18 cellular contexts compared by ENCODE assay signal in the genomic region with DNA sequence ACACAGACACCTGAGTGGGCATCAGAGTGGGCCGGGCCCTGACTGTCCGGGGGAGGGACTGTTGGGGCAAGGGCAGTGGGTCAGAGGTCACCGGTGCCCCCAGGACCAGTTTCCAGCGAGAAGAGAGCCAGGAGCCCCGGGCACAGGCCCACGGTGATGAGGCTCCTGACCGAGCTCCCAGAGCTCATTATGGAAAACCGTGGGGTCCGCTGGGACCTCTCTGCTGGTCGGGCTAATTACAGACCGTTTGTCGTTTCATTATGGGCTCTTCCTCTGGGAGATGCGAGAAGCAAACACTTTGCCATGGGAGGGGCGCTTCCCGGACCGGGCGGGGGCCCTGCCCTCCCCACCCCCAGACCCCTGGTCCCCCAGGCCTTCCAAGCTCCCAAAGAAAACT. TPM values are rescaled to one million over a fixed set of nuclear protein-coding genes. Genes with fewer than 3 reads are reported as not detected.
A peak's percentile ranks its signal among the peaks of the same experiment; 100 is the strongest.
DNase-seq lines count a peak whose midpoint lies in the region; ATAC-seq and TF ChIP-seq lines count a peak whose summit lies in the region.
"Had no signal": no experiment of that assay in that cellular context is flagged by ENCODE, and none has a peak within 500 bp of the region (broad histone marks: within the 10 kb centered on the region; RNA-seq: fewer than 3 reads in every experiment).

No MANE protein-coding gene starts in this region.

- H3K27me3 Mint-ChIP-seq in activated T-helper 17 cell treated with anti-CD3 and anti-CD28 coated beads, Interleukin-2, amount 50 U/mL, for 72 hours, result no peaks in the 10 kb centered on the region
- H3K27me3 Mint-ChIP-seq in CD4-positive, alpha-beta T cell, result no peaks in the 10 kb centered on the region

- no peak overlapping the region for H2AFZ ChIP-seq in hepatocyte

- ATAC-seq in activated T-helper 17 cell treated with anti-CD3 and anti-CD28 coated beads, Interleukin-2, amount 50 U/mL, for 72 hours (replicated peaks), result no peak
- ATAC-seq in CD4-positive, alpha-beta T cell (ENCODE audit: poor library complexity), result no peak

- TF ChIP-seq EP300 in suprapubic skin (IDR thresholded peaks at IDR 0.05), result no peak

- POLR2A ChIA-PET in CD4-positive, alpha-beta T cell (lab: Charles Lee), result no interaction called here

- H4K20me1 ChIP-seq in hepatocyte (ENCODE audit: insufficient read depth, poor library complexity, severe bottlenecking), result peaks cover 17% of the 10 kb centered on the region

- no peaks in the 10 kb centered on the region for H3K9me2 ChIP-seq in hepatocyte (replicated peaks; ENCODE audit: insufficient read depth)

- peak overlapping the region; percentile 79 for H3K27ac ChIP-seq in hepatocyte
- H3K27ac ChIP-seq in suprapubic skin, result peak overlapping the region; percentile 85
- no peak overlapping the region for H3K27ac ChIP-seq in left ventricle myocardium inferior (replicated peaks)
- H3K27ac ChIP-seq in CD4-positive, alpha-beta T cell (ENCODE audit: low read depth, low read length), result no peak overlapping the region

- H3K4me2 ChIP-seq in hepatocyte, result peak overlapping the region; percentile 87

- peaks cover 17% of the 10 kb centered on the region for H3K4me1 ChIP-seq in hepatocyte (ENCODE audit: insufficient read depth)
- peaks cover 48% of the 10 kb centered on the region for H3K4me1 ChIP-seq in suprapubic skin
- peaks cover 15% of the 10 kb centered on the region for H3K4me1 ChIP-seq in left ventricle myocardium inferior

- no peaks in the 10 kb centered on the region for H3K36me3 Mint-ChIP-seq in activated T-helper 17 cell treated with anti-CD3 and anti-CD28 coated beads, Interleukin-2, amount 50 U/mL, for 72 hours (ENCODE audit: low read depth)
- no peaks in the 10 kb centered on the region for H3K36me3 Mint-ChIP-seq in CD4-positive, alpha-beta T cell (ENCODE audit: low read depth)
- H3K36me3 Mint-ChIP-seq: CD14-positive monocyte had no signal

- no peaks in the 10 kb centered on the region for H3K4me1 Mint-ChIP-seq in activated T-helper 17 cell treated with anti-CD3 and anti-CD28 coated beads, Interleukin-2, amount 50 U/mL, for 72 hours
- no peaks in the 10 kb centered on the region for H3K4me1 Mint-ChIP-seq in CD4-positive, alpha-beta T cell (ENCODE audit: low read depth)

- H3K27me3 ChIP-seq in hepatocyte (no peaks in the 10 kb centered on the region), suprapubic skin (peaks cover 18% of the 10 kb centered on the region), left ventricle myocardium inferior (ENCODE audit: low read depth) (peaks cover 67% of the 10 kb centered on the region)
- no peaks in the 10 kb centered on the region for H3K27me3 ChIP-seq in CD4-positive, alpha-beta T cell (ENCODE audit: control insufficient read depth, insufficient read depth, low read length)

- H3K79me2 ChIP-seq in hepatocyte, result peaks cover 36% of the 10 kb centered on the region

- TF ChIP-seq CTCF in hepatocyte (IDR thresholded peaks at IDR 0.05; ENCODE audit: poor library complexity) (no peak), suprapubic skin (IDR thresholded peaks at IDR 0.05) (no peak), left ventricle myocardium inferior (IDR thresholded peaks at IDR 0.05; ENCODE audit: borderline replicate concordance) (no peak)
- TF ChIP-seq CTCF in CD4-positive, alpha-beta T cell (IDR thresholded peaks at IDR 0.05), result no peak

- no peaks in the 10 kb centered on the region for H3K36me3 ChIP-seq in hepatocyte (replicated peaks; ENCODE audit: insufficient read depth, low read depth)
- no peaks in the 10 kb centered on the region for H3K36me3 ChIP-seq in suprapubic skin
- no peaks in the 10 kb centered on the region for H3K36me3 ChIP-seq in left ventricle myocardium inferior

- no peak for TF ChIP-seq POLR2A in suprapubic skin (IDR thresholded peaks at IDR 0.05)

- H3K9me3 ChIP-seq in hepatocyte (ENCODE audit: low read depth) (no peaks in the 10 kb centered on the region), suprapubic skin (no peaks in the 10 kb centered on the region), left ventricle myocardium inferior (replicated peaks) (no peaks in the 10 kb centered on the region)
- H3K9me3 ChIP-seq in CD4-positive, alpha-beta T cell (ENCODE audit: control insufficient read depth, low read length), result no peaks in the 10 kb centered on the region

- H3K9me3 Mint-ChIP-seq in activated T-helper 17 cell treated with anti-CD3 and anti-CD28 coated beads, Interleukin-2, amount 50 U/mL, for 72 hours, result no peaks in the 10 kb centered on the region
- H3K9me3 Mint-ChIP-seq in CD4-positive, alpha-beta T cell, result no peaks in the 10 kb centered on the region
- H3K9me3 Mint-ChIP-seq: H9 had no signal

- CTCF ChIA-PET in CD4-positive, alpha-beta T cell (lab: Charles Lee), result no interaction called here

- DNase-seq in NCI-H748 (lab: John Stamatoyannopoulos, UW; ENCODE audit: unreplicated experiment) (peak; percentile 48), NCI-H748 treated with DMSO at 0.1 percent for 48 hours (lab: John Stamatoyannopoulos, UW) (no peak), NCI-H526 treated with DMSO at 0.1 percent for 48 hours (lab: John Stamatoyannopoulos, UW) (peak; percentile 25), hepatocyte (ENCODE audit: low spot score) (no peak), suprapubic skin (ENCODE audit: low spot score in 2 of 2) (no peak), left ventricle myocardium inferior (no peak)
- no peak for DNase-seq in CD4-positive, alpha-beta T cell
- DNase-seq: DND-41, GF-D8, H9, MM.1S, NCI-H1105 treated with DMSO at 0.1 percent for 48 hours, NCI-H1930, NCI-H226, NCI-H82, SIG-M5 had no signal

- no peak overlapping the region for H3K27ac Mint-ChIP-seq in activated T-helper 17 cell treated with anti-CD3 and anti-CD28 coated beads, Interleukin-2, amount 50 U/mL, for 72 hours
- no peak overlapping the region for H3K27ac Mint-ChIP-seq in CD4-positive, alpha-beta T cell
- H3K27ac Mint-ChIP-seq: H9 had no signal

- no peak overlapping the region for H3K4me3 ChIP-seq in hepatocyte
- no peak overlapping the region for H3K4me3 ChIP-seq in suprapubic skin
- H3K4me3 ChIP-seq in left ventricle myocardium inferior, result no peak overlapping the region

- 89% methylated on average over 10 of the region's 17 CpGs for WGBS in hepatocyte (ENCODE audit: low lambda C conversion rate, missing lambda C conversion rate)
- WGBS in suprapubic skin, result 63% methylated on average over 9 of the region's 17 CpGs

- H3K4me3 Mint-ChIP-seq in activated T-helper 17 cell treated with anti-CD3 and anti-CD28 coated beads, Interleukin-2, amount 50 U/mL, for 72 hours, result no peak overlapping the region
- no peak overlapping the region for H3K4me3 Mint-ChIP-seq in CD4-positive, alpha-beta T cell
- H3K4me3 Mint-ChIP-seq: CD14-positive monocyte, H9 had no signal

- intact Hi-C loops in left ventricle myocardium inferior (cut with micrococcal nuclease), result no loop called here
- intact Hi-C loops in CD4-positive, alpha-beta T cell (cut with DNase I, micrococcal nuclease), result no loop called here

RNA-seq across cellular contexts. Expression of a gene that starts 12.0 kb away (rescaled TPM):
- total RNA-seq in hepatocyte (not detected in 2 replicates), suprapubic skin (not detected), left ventricle myocardium inferior (not detected)
- 0.38 and 0.69 TPM in 2 replicates for polyA plus RNA-seq in hepatocyte
- total RNA-seq in activated T-helper 17 cell treated with anti-CD3 and anti-CD28 coated beads, Interleukin-2, amount 50 U/mL, for 72 hours, result under 1 TPM in 1 of 2 donors, not detected in 1; 0.11 TPM
- under 1 TPM; 0.11 to 0.59 TPM for total RNA-seq in CD4-positive, alpha-beta T cell

RNA-seq across cellular contexts. Expression of a gene that starts 44.7 kb away (rescaled TPM):
- not detected in 2 replicates for total RNA-seq in hepatocyte
- 0.86 and 1.3 TPM in 2 replicates for polyA plus RNA-seq in hepatocyte
- 10 to 100 TPM; 24.4 to 62.1 (median 33.5) TPM for total RNA-seq in suprapubic skin
- total RNA-seq in activated T-helper 17 cell treated with anti-CD3 and anti-CD28 coated beads, Interleukin-2, amount 50 U/mL, for 72 hours, result 100 to 1,000 TPM; 105 to 796 TPM
- not detected for total RNA-seq in left ventricle myocardium inferior
- total RNA-seq in CD4-positive, alpha-beta T cell, result 10 to 100 TPM; 14.8 to 17.8 TPM
- polyA plus RNA-seq: CD14-positive monocyte had no signal

RNA-seq across cellular contexts. Expression of a gene that starts 45.8 kb away (rescaled TPM):
- total RNA-seq in hepatocyte, result 7.1 and 9.2 TPM in 2 replicates
- 21.7 and 25.1 TPM in 2 replicates for polyA plus RNA-seq in hepatocyte
- total RNA-seq in suprapubic skin, result 10 to 100 TPM; 12.8 to 48.4 (median 19.7) TPM
- 10 to 100 TPM; 15.7 to 18.8 TPM for total RNA-seq in activated T-helper 17 cell treated with anti-CD3 and anti-CD28 coated beads, Interleukin-2, amount 50 U/mL, for 72 hours
- total RNA-seq in left ventricle myocardium inferior, result 3.8 TPM
- 10 to 100 TPM; 11.1 to 11.3 TPM for total RNA-seq in CD4-positive, alpha-beta T cell

RNA-seq across cellular contexts. Expression of a gene that starts 52.3 kb away (rescaled TPM):
- 0.28 TPM in 1 of 2 replicates, not detected in the other for total RNA-seq in hepatocyte
- 0.34 TPM in 1 of 2 replicates, not detected in the other for polyA plus RNA-seq in hepatocyte
- total RNA-seq in suprapubic skin, result 1 to 10 TPM in 1 of 4 donors, under 1 TPM in 2, not detected in 1; 0.42 to 1.4 (median 0.72) TPM
- total RNA-seq in activated T-helper 17 cell treated with anti-CD3 and anti-CD28 coated beads, Interleukin-2, amount 50 U/mL, for 72 hours, result 1,000 to 10,000 TPM in 1 of 2 donors, 100 to 1,000 TPM in 1; 384 to 1,007 TPM
- 2.2 TPM for total RNA-seq in left ventricle myocardium inferior
- total RNA-seq in CD4-positive, alpha-beta T cell, result 10 to 100 TPM; 27.6 to 28.6 TPM
- polyA plus RNA-seq: CD14-positive monocyte had no signal

Comparison
In these comparisons a context has a peak if more than half of its experiments do, and no peak if none do; other contexts are left out.
1. DNase-seq: peak in NCI-H748 (single experiment) and NCI-H526 treated with DMSO at 0.1 percent for 48 hours (single experiment); none in NCI-H748 treated with DMSO at 0.1 percent for 48 hours (single experiment), hepatocyte (single experiment), suprapubic skin (0 of 2), left ventricle myocardium inferior (single experiment) and CD4-positive, alpha-beta T cell (0 of 10).
2. H3K27ac ChIP-seq: peak in hepatocyte (single experiment) and suprapubic skin (single experiment); none in left ventricle myocardium inferior (single experiment) and CD4-positive, alpha-beta T cell (single experiment).
3. RNA of a gene that starts 44.7 kb away (total RNA-seq): 105 to 796 TPM in activated T-helper 17 cell treated with anti-CD3 and anti-CD28 coated beads, Interleukin-2, amount 50 U/mL, for 72 hours, 24.4 to 62.1 TPM in suprapubic skin and 14.8 to 17.8 TPM in CD4-positive, alpha-beta T cell; not detected in left ventricle myocardium inferior (single experiment) and not detected in hepatocyte; every median in the first group is over 10 times any median in the second.